Comparison of ENCODE assay signal across 19 cellular contexts in genomic region chr12:104990950-104991349, GRCh38. TPM values are rescaled to one million over a fixed set of nuclear protein-coding genes. Genes with fewer than 3 reads are reported as not detected.
A peak's percentile ranks its signal among the peaks of the same experiment; 100 is the strongest.
DNase-seq lines count a peak whose midpoint lies in the region; ATAC-seq and TF ChIP-seq lines count a peak whose summit lies in the region.
"Had no signal": no experiment of that assay in that cellular context is flagged by ENCODE, and none has a peak within 500 bp of the region (broad histone marks: within the 10 kb centered on the region; RNA-seq: fewer than 3 reads in every experiment).

No MANE protein-coding gene starts in this region.

- no peaks in the 10 kb centered on the region for H4K20me1 ChIP-seq in H9 (ENCODE audit: control insufficient read depth, insufficient read depth, insufficient read length)

- H3K9me3 Mint-ChIP-seq in activated naive CD4-positive, alpha-beta T cell treated with anti-CD3 and anti-CD28 coated beads for 36 hours: no peaks in the 10 kb centered on the region
- peaks cover 3% of the 10 kb centered on the region for H3K9me3 Mint-ChIP-seq in activated naive CD4-positive, alpha-beta T cell treated with anti-CD3 and anti-CD28 coated beads, Interleukin-2, amount 10 ng/mL, durations not matched to agents 7 days and 5 days
- no peaks in the 10 kb centered on the region for H3K9me3 Mint-ChIP-seq in H9
- H3K9me3 Mint-ChIP-seq: CD8-positive, alpha-beta T cell had no signal

- H3K27ac ChIP-seq in H9 (ENCODE audit: insufficient read length, low read depth, low read length): no peak overlapping the region
- H3K27ac ChIP-seq: Peyer's patch, SK-N-MC had no signal

- no peak overlapping the region for H2BK120ac ChIP-seq in H9 (ENCODE audit: low read depth, low read length, poor library complexity, severe bottlenecking)

- intact Hi-C loops in activated naive CD4-positive, alpha-beta T cell treated with anti-CD3 and anti-CD28 coated beads for 36 hours (cut with micrococcal nuclease): no loop called here

- CTCF ChIA-PET in activated naive CD4-positive, alpha-beta T cell treated with anti-CD3 and anti-CD28 coated beads for 36 hours (lab: Charles Lee): interaction anchor here (1.0 kb wide), 1 partner anchor 32 kb away, joined by 3 read pairs; no protein-coding TSS in a partner anchor
- CTCF ChIA-PET in activated naive CD4-positive, alpha-beta T cell treated with anti-CD3 and anti-CD28 coated beads, Interleukin-2, amount 10 ng/mL, durations not matched to agents 7 days and 5 days (lab: Charles Lee): no interaction called here

- no peak overlapping the region for H3K18ac ChIP-seq in H9 (ENCODE audit: insufficient read length, low read depth, low read length)

- H3K14ac ChIP-seq in H9 (ENCODE audit: insufficient read depth, low read length): no peak overlapping the region

- H2AFZ ChIP-seq in H9 (ENCODE audit: low read length): no peak overlapping the region

- H3T11ph ChIP-seq in H9 (ENCODE audit: low read length): no peak overlapping the region

- H3K27me3 Mint-ChIP-seq in activated naive CD4-positive, alpha-beta T cell treated with anti-CD3 and anti-CD28 coated beads for 36 hours (ENCODE audit: low read depth): no peaks in the 10 kb centered on the region
- H3K27me3 Mint-ChIP-seq in activated naive CD4-positive, alpha-beta T cell treated with anti-CD3 and anti-CD28 coated beads, Interleukin-2, amount 10 ng/mL, durations not matched to agents 7 days and 5 days: no peaks in the 10 kb centered on the region
- H3K27me3 Mint-ChIP-seq in H9 (ENCODE audit: low read depth): no peaks in the 10 kb centered on the region

- WGBS in H9 (ENCODE audit: extremely low coverage, insufficient read length, low lambda C conversion rate): no CpG with 5 or more reads among the region's 4 CpGs

- H3K79me1 ChIP-seq in H9 (ENCODE audit: insufficient read depth, low read depth, low read length, poor library complexity, severe bottlenecking): peaks cover 3% of the 10 kb centered on the region

- no peaks in the 10 kb centered on the region for H3K9me3 ChIP-seq in H9 (ENCODE audit: control insufficient read depth, low read depth, low read length)
- H3K9me3 ChIP-seq: Peyer's patch had no signal

- DNase-seq in activated naive CD4-positive, alpha-beta T cell treated with anti-CD3 and anti-CD28 coated beads for 36 hours: no peak
- DNase-seq in activated naive CD4-positive, alpha-beta T cell treated with anti-CD3 and anti-CD28 coated beads, Interleukin-2, amount 10 ng/mL, durations not matched to agents 7 days and 5 days: no peak
- no peak for DNase-seq in H9
- DNase-seq in RPMI8226: peak; percentile 85
- peak; percentile 39 for DNase-seq in kidney tubule cell (ENCODE audit: low spot score)
- DNase-seq: AML-193; C1 segment of cervical spinal cord; CD8-positive, alpha-beta T cell; NCI-H1092; NCI-H1436; NCI-H1930; Peyer's patch; SHP77 treated with DMSO at 0.1 percent for 48 hours; SW 1271 had no signal

- peaks cover 59% of the 10 kb centered on the region for H3K36me3 Mint-ChIP-seq in activated naive CD4-positive, alpha-beta T cell treated with anti-CD3 and anti-CD28 coated beads for 36 hours (ENCODE audit: low read depth)
- peaks cover 39% of the 10 kb centered on the region for H3K36me3 Mint-ChIP-seq in activated naive CD4-positive, alpha-beta T cell treated with anti-CD3 and anti-CD28 coated beads, Interleukin-2, amount 10 ng/mL, durations not matched to agents 7 days and 5 days
- peaks cover 36 to 77% (median 71%) of the 10 kb centered on the region in 3 experiments for H3K36me3 Mint-ChIP-seq in H9 (ENCODE audit: insufficient read depth in 1 of 3, low read depth in 3 of 3)

- no peak overlapping the region for H2AK5ac ChIP-seq in H9 (ENCODE audit: insufficient read length, low read length)

- H4K8ac ChIP-seq in H9 (replicated peaks; ENCODE audit: insufficient read length, low read depth, low read length): no peak overlapping the region

- peaks cover 40% of the 10 kb centered on the region for H3K4me1 Mint-ChIP-seq in activated naive CD4-positive, alpha-beta T cell treated with anti-CD3 and anti-CD28 coated beads for 36 hours (ENCODE audit: low read depth)
- peaks cover 21% of the 10 kb centered on the region for H3K4me1 Mint-ChIP-seq in activated naive CD4-positive, alpha-beta T cell treated with anti-CD3 and anti-CD28 coated beads, Interleukin-2, amount 10 ng/mL, durations not matched to agents 7 days and 5 days
- peaks cover 11 to 16% of the 10 kb centered on the region in 2 experiments for H3K4me1 Mint-ChIP-seq in H9

- H2BK15ac ChIP-seq in H9 (ENCODE audit: low read depth, low read length): no peak overlapping the region

- H3K27me3 ChIP-seq in H9 (ENCODE audit: insufficient read depth, low read length): no peaks in the 10 kb centered on the region
- H3K27me3 ChIP-seq: Peyer's patch had no signal

- no peak overlapping the region for H3K56ac ChIP-seq in H9 (ENCODE audit: insufficient read length, low read depth, low read length)

- H3K4me1 ChIP-seq in H9 (ENCODE audit: insufficient read depth, low read length): no peaks in the 10 kb centered on the region

- peaks cover 15% of the 10 kb centered on the region; the same call in 1 of the 2 replicates for H3K79me2 ChIP-seq in H9 (ENCODE audit: insufficient read depth, low read length)

- H2BK12ac ChIP-seq in H9 (ENCODE audit: insufficient read length, low read depth, low read length): no peak overlapping the region

- no peak overlapping the region for H2BK20ac ChIP-seq in H9 (ENCODE audit: low read depth, low read length, poor library complexity, severe bottlenecking)

- H4K91ac ChIP-seq in H9 (ENCODE audit: insufficient read length, low read depth, low read length): no peak overlapping the region

- H3K9ac ChIP-seq in H9 (ENCODE audit: extremely low read depth, insufficient read length, low read length): no peak overlapping the region

- H3K4ac ChIP-seq in H9 (ENCODE audit: low read depth, low read length): no peak overlapping the region

- H3K4me3 Mint-ChIP-seq in activated naive CD4-positive, alpha-beta T cell treated with anti-CD3 and anti-CD28 coated beads for 36 hours: no peak overlapping the region
- H3K4me3 Mint-ChIP-seq in activated naive CD4-positive, alpha-beta T cell treated with anti-CD3 and anti-CD28 coated beads, Interleukin-2, amount 10 ng/mL, durations not matched to agents 7 days and 5 days: no peak overlapping the region
- no peak overlapping the region for H3K4me3 Mint-ChIP-seq in H9
- H3K4me3 Mint-ChIP-seq: CD8-positive, alpha-beta T cell had no signal

- H3K4me2 ChIP-seq in H9 (ENCODE audit: insufficient read depth, insufficient read length, low read length): no peak overlapping the region

- peak overlapping the region; percentile 17 for H3K27ac Mint-ChIP-seq in activated naive CD4-positive, alpha-beta T cell treated with anti-CD3 and anti-CD28 coated beads for 36 hours
- no peak overlapping the region for H3K27ac Mint-ChIP-seq in activated naive CD4-positive, alpha-beta T cell treated with anti-CD3 and anti-CD28 coated beads, Interleukin-2, amount 10 ng/mL, durations not matched to agents 7 days and 5 days
- H3K27ac Mint-ChIP-seq in H9: peak overlapping the region in 1 of 3 experiments; percentile 68; a peak in 1 of 7 replicates
- H3K27ac Mint-ChIP-seq: CD8-positive, alpha-beta T cell had no signal

- H3K23ac ChIP-seq in H9 (ENCODE audit: insufficient read length, low read depth, low read length): no peak overlapping the region

- H4K5ac ChIP-seq in H9 (ENCODE audit: insufficient read length, low read depth, low read length): peak overlapping the region; percentile 22

- H2BK5ac ChIP-seq in H9 (ENCODE audit: insufficient read length, low read length): no peak overlapping the region

- no peak for ATAC-seq in HG03439 (IDR thresholded peaks at IDR 0.05; ENCODE audit: unreplicated experiment)
- no peak for ATAC-seq in GM18502 (IDR thresholded peaks at IDR 0.05; ENCODE audit: poor library complexity, unreplicated experiment)
- ATAC-seq: CD8-positive, alpha-beta T cell; HepG2; K562 had no signal

- H3K23me2 ChIP-seq in H9 (ENCODE audit: insufficient read length, low read depth, low read length, poor library complexity, severe bottlenecking): peaks cover 3% of the 10 kb centered on the region

- TF ChIP-seq CTCF in H9 (conservative IDR thresholded peaks at IDR 0.05): no peak

RNA-seq across cellular contexts. Expression of gene NOPCHAP1, which starts 4.8 kb away (rescaled TPM):
- total RNA-seq in activated naive CD4-positive, alpha-beta T cell treated with anti-CD3 and anti-CD28 coated beads for 36 hours: 10 to 100 TPM; 30.8 to 33.4 TPM
- 49.3 and 54.1 TPM in 2 replicates for total RNA-seq in H9 (2021)

RNA-seq across cellular contexts. Expression of gene SLC41A2, which starts 32.9 kb away (rescaled TPM):
- total RNA-seq in activated naive CD4-positive, alpha-beta T cell treated with anti-CD3 and anti-CD28 coated beads for 36 hours: 1 to 10 TPM; 2.7 to 3.5 TPM
- 4.3 and 4.6 TPM in 2 replicates for total RNA-seq in H9 (2021)

Comparison
In these comparisons a context has a peak if more than half of its experiments do, and no peak if none do; other contexts are left out.
1. DNase-seq: peak in RPMI8226 (single experiment) and kidney tubule cell (single experiment); none in activated naive CD4-positive, alpha-beta T cell treated with anti-CD3 and anti-CD28 coated beads for 36 hours (single experiment), activated naive CD4-positive, alpha-beta T cell treated with anti-CD3 and anti-CD28 coated beads, Interleukin-2, amount 10 ng/mL, durations not matched to agents 7 days and 5 days (single experiment) and H9 (single experiment).